Comparison of ENCODE assay signal across 1 cellular context in the genomic region with DNA sequence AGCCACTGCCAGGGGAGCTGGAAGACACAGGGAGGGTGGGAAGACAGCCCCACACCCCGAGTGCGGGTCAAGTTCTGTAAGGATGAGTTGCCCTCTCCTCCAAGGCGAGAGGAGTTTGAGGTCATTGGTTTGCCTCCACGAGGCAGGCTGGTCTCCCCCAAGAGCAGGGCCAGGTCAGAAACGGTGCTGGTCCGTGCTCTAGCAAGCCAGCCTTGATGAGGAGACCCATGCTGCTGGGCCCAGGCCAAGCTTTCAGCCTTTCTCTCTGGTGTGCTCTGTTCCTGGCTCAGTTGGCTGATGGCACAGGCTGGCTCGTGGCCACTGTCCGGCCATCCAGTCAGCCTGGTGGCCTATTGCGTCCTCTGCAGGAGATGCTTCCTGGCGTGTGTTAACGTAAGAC.
TF ChIP-seq lines count a peak whose summit lies in the region.

No MANE protein-coding gene starts in this region.

TF ChIP-seq in GM12878, 131 proteins besides CTCF, POLR2A, EP300 and RAD21 (continued from another document):
- TF ChIP-seq, protein P1, sequence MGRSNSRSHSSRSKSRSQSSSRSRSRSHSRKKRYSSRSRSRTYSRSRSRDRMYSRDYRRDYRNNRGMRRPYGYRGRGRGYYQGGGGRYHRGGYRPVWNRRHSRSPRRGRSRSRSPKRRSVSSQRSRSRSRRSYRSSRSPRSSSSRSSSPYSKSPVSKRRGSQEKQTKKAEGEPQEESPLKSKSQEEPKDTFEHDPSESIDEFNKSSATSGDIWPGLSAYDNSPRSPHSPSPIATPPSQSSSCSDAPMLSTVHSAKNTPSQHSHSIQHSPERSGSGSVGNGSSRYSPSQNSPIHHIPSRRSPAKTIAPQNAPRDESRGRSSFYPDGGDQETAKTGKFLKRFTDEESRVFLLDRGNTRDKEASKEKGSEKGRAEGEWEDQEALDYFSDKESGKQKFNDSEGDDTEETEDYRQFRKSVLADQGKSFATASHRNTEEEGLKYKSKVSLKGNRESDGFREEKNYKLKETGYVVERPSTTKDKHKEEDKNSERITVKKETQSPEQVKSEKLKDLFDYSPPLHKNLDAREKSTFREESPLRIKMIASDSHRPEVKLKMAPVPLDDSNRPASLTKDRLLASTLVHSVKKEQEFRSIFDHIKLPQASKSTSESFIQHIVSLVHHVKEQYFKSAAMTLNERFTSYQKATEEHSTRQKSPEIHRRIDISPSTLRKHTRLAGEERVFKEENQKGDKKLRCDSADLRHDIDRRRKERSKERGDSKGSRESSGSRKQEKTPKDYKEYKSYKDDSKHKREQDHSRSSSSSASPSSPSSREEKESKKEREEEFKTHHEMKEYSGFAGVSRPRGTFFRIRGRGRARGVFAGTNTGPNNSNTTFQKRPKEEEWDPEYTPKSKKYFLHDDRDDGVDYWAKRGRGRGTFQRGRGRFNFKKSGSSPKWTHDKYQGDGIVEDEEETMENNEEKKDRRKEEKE (IDR thresholded peaks at IDR 0.05): no peak
- TF ChIP-seq ETV6 (conservative IDR thresholded peaks at IDR 0.05 in 1 of 2, IDR thresholded peaks at IDR 0.05 in 1 of 2; ENCODE audit: borderline replicate concordance in 1 of 2, low read depth in 1 of 2) (no peak), TCF12 (IDR thresholded peaks at IDR 0.05; ENCODE audit: low read depth, low read length) (no peak), CREM (IDR thresholded peaks at IDR 0.05; ENCODE audit: low read depth) (no peak), CBX3 (IDR thresholded peaks at IDR 0.05; ENCODE audit: borderline replicate concordance, low read depth) (no peak), POLR2AphosphoS5 (IDR thresholded peaks at IDR 0.05; ENCODE audit: low read length) (no peak), EED (IDR thresholded peaks at IDR 0.05; ENCODE audit: low read depth) (no peak), ZSCAN29 (IDR thresholded peaks at IDR 0.05) (no peak), POLR2AphosphoS2 (IDR thresholded peaks at IDR 0.05; ENCODE audit: low read depth, low read length) (no peak)
- TF ChIP-seq, protein P2, sequence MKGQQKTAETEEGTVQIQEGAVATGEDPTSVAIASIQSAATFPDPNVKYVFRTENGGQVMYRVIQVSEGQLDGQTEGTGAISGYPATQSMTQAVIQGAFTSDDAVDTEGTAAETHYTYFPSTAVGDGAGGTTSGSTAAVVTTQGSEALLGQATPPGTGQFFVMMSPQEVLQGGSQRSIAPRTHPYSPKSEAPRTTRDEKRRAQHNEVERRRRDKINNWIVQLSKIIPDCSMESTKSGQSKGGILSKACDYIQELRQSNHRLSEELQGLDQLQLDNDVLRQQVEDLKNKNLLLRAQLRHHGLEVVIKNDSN (IDR thresholded peaks at IDR 0.05; ENCODE audit: borderline replicate concordance, extremely low read length, insufficient read depth, low read depth, low read length): no peak
- TF ChIP-seq, protein P3, sequence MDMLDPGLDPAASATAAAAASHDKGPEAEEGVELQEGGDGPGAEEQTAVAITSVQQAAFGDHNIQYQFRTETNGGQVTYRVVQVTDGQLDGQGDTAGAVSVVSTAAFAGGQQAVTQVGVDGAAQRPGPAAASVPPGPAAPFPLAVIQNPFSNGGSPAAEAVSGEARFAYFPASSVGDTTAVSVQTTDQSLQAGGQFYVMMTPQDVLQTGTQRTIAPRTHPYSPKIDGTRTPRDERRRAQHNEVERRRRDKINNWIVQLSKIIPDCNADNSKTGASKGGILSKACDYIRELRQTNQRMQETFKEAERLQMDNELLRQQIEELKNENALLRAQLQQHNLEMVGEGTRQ (IDR thresholded peaks at IDR 0.05; ENCODE audit: borderline replicate concordance, low read depth, low read length): no peak
- TF ChIP-seq, protein P4, sequence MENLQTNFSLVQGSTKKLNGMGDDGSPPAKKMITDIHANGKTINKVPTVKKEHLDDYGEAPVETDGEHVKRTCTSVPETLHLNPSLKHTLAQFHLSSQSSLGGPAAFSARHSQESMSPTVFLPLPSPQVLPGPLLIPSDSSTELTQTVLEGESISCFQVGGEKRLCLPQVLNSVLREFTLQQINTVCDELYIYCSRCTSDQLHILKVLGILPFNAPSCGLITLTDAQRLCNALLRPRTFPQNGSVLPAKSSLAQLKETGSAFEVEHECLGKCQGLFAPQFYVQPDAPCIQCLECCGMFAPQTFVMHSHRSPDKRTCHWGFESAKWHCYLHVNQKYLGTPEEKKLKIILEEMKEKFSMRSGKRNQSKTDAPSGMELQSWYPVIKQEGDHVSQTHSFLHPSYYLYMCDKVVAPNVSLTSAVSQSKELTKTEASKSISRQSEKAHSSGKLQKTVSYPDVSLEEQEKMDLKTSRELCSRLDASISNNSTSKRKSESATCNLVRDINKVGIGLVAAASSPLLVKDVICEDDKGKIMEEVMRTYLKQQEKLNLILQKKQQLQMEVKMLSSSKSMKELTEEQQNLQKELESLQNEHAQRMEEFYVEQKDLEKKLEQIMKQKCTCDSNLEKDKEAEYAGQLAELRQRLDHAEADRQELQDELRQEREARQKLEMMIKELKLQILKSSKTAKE (IDR thresholded peaks at IDR 0.05; ENCODE audit: low read depth, poor library complexity, severe bottlenecking): no peak
- TF ChIP-seq, protein P5, sequence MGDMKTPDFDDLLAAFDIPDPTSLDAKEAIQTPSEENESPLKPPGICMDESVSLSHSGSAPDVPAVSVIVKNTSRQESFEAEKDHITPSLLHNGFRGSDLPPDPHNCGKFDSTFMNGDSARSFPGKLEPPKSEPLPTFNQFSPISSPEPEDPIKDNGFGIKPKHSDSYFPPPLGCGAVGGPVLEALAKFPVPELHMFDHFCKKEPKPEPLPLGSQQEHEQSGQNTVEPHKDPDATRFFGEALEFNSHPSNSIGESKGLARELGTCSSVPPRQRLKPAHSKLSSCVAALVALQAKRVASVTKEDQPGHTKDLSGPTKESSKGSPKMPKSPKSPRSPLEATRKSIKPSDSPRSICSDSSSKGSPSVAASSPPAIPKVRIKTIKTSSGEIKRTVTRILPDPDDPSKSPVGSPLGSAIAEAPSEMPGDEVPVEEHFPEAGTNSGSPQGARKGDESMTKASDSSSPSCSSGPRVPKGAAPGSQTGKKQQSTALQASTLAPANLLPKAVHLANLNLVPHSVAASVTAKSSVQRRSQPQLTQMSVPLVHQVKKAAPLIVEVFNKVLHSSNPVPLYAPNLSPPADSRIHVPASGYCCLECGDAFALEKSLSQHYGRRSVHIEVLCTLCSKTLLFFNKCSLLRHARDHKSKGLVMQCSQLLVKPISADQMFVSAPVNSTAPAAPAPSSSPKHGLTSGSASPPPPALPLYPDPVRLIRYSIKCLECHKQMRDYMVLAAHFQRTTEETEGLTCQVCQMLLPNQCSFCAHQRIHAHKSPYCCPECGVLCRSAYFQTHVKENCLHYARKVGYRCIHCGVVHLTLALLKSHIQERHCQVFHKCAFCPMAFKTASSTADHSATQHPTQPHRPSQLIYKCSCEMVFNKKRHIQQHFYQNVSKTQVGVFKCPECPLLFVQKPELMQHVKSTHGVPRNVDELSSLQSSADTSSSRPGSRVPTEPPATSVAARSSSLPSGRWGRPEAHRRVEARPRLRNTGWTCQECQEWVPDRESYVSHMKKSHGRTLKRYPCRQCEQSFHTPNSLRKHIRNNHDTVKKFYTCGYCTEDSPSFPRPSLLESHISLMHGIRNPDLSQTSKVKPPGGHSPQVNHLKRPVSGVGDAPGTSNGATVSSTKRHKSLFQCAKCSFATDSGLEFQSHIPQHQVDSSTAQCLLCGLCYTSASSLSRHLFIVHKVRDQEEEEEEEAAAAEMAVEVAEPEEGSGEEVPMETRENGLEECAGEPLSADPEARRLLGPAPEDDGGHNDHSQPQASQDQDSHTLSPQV (IDR thresholded peaks at IDR 0.05): no peak
- TF ChIP-seq, protein P6, sequence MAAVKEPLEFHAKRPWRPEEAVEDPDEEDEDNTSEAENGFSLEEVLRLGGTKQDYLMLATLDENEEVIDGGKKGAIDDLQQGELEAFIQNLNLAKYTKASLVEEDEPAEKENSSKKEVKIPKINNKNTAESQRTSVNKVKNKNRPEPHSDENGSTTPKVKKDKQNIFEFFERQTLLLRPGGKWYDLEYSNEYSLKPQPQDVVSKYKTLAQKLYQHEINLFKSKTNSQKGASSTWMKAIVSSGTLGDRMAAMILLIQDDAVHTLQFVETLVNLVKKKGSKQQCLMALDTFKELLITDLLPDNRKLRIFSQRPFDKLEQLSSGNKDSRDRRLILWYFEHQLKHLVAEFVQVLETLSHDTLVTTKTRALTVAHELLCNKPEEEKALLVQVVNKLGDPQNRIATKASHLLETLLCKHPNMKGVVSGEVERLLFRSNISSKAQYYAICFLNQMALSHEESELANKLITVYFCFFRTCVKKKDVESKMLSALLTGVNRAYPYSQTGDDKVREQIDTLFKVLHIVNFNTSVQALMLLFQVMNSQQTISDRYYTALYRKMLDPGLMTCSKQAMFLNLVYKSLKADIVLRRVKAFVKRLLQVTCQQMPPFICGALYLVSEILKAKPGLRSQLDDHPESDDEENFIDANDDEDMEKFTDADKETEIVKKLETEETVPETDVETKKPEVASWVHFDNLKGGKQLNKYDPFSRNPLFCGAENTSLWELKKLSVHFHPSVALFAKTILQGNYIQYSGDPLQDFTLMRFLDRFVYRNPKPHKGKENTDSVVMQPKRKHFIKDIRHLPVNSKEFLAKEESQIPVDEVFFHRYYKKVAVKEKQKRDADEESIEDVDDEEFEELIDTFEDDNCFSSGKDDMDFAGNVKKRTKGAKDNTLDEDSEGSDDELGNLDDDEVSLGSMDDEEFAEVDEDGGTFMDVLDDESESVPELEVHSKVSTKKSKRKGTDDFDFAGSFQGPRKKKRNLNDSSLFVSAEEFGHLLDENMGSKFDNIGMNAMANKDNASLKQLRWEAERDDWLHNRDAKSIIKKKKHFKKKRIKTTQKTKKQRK (IDR thresholded peaks at IDR 0.05; ENCODE audit: low read depth, low read length): no peak
TF ChIP-seq in GM12878: peak in this region for 0.
